In the genomic region with DNA sequence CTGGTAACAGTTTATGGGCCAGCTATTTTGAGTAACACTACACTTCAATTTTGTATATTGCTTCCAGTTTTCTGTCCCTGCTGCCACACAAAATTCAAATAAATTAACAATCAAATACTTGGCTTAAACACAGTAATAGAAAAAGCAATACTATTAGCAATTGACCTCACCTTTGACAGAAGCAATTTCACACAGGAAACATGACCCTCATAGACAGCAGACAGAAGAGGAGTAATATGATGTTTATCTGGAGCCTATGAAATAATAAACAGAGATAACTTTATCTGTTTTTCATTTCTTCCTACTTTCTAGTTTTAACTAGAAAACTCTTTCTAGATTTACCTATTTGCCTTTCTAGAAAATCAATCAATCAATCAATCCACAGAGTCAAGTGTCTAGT, we compare ENCODE assay signal across 24 cellular contexts.
"Had no signal": no experiment of that assay in that cellular context is flagged by ENCODE, and none has a peak within 500 bp of the region (broad histone marks: within the 10 kb centered on the region; RNA-seq: fewer than 3 reads in every experiment).

No MANE protein-coding gene starts in this region.

- H3K9ac ChIP-seq: KMS-11 had no signal

- H3K27ac Mint-ChIP-seq: activated CD4-positive, alpha-beta memory T cell treated with anti-CD3 and anti-CD28 coated beads for 36 hours; activated CD4-positive, alpha-beta T cell treated with anti-CD3 and anti-CD28 coated beads, Interleukin-2, amount 10 ng/mL, durations not matched to agents 7 days and 5 days; activated naive CD8-positive, alpha-beta T cell treated with anti-CD3 and anti-CD28 coated beads, Interleukin-2, amount 50 U/mL, for 24 hours; T-cell had no signal

- H3K4me3 Mint-ChIP-seq: activated CD4-positive, alpha-beta memory T cell treated with anti-CD3 and anti-CD28 coated beads for 36 hours; activated CD4-positive, alpha-beta T cell treated with anti-CD3 and anti-CD28 coated beads, Interleukin-2, amount 10 ng/mL, durations not matched to agents 7 days and 5 days; activated naive CD8-positive, alpha-beta T cell treated with anti-CD3 and anti-CD28 coated beads, Interleukin-2, amount 50 U/mL, for 24 hours; T-cell had no signal

- ATAC-seq: activated naive CD4-positive, alpha-beta T cell treated with anti-CD3 and anti-CD28 coated beads, Interleukin-2, amount 50 U/mL, for 72 hours; activated naive CD8-positive, alpha-beta T cell treated with anti-CD3 and anti-CD28 coated beads, Interleukin-2, amount 50 U/mL, for 24 hours; body of pancreas; Panc1; Right ventricle myocardium inferior; T-cell had no signal

- H3K4me3 ChIP-seq: ascending aorta, body of pancreas, SK-N-MC had no signal

- H3K4me1 ChIP-seq: ascending aorta, body of pancreas had no signal

- H3K27ac ChIP-seq: ascending aorta, body of pancreas, KMS-11, SK-N-MC, VCaP had no signal

- H3K9me3 Mint-ChIP-seq: activated CD4-positive, alpha-beta memory T cell treated with anti-CD3 and anti-CD28 coated beads for 36 hours; activated CD4-positive, alpha-beta T cell treated with anti-CD3 and anti-CD28 coated beads, Interleukin-2, amount 10 ng/mL, durations not matched to agents 7 days and 5 days; activated naive CD4-positive, alpha-beta T cell treated with anti-CD3 and anti-CD28 coated beads, Interleukin-2, amount 50 U/mL, for 72 hours; activated naive CD8-positive, alpha-beta T cell treated with anti-CD3 and anti-CD28 coated beads, Interleukin-2, amount 50 U/mL, for 24 hours; T-cell had no signal

- H3K27me3 ChIP-seq: ascending aorta, body of pancreas had no signal

- DNase-seq: activated CD4-positive, alpha-beta memory T cell treated with anti-CD3 and anti-CD28 coated beads for 36 hours; activated CD4-positive, alpha-beta T cell treated with anti-CD3 and anti-CD28 coated beads, Interleukin-2, amount 10 ng/mL, durations not matched to agents 7 days and 5 days; activated CD4-positive, CD25-positive, alpha-beta regulatory T cell; activated CD8-positive, alpha-beta memory T cell treated with anti-CD3 and anti-CD28 coated beads for 24 hours; activated naive CD8-positive, alpha-beta T cell treated with anti-CD3 and anti-CD28 coated beads, Interleukin-2, amount 50 U/mL, for 24 hours; amniotic stem cell; body of pancreas; NCI-H1092 treated with DMSO at 0.1 percent for 48 hours; NCI-H1417 treated with DMSO at 0.1 percent for 48 hours; NCI-H1694; NCI-H2029; NCI-H510A treated with DMSO at 0.1 percent for 48 hours; NCI-H69; NK-92 treated with Interleukin-12 subunit alpha and Interleukin-12 subunit beta, amount 100 ng/mL, for 24 hours; OCI-M1; RPMI8226; T-cell had no signal

- H3K27me3 Mint-ChIP-seq: activated CD4-positive, alpha-beta memory T cell treated with anti-CD3 and anti-CD28 coated beads for 36 hours; activated CD4-positive, alpha-beta T cell treated with anti-CD3 and anti-CD28 coated beads, Interleukin-2, amount 10 ng/mL, durations not matched to agents 7 days and 5 days; activated naive CD8-positive, alpha-beta T cell treated with anti-CD3 and anti-CD28 coated beads, Interleukin-2, amount 50 U/mL, for 24 hours; T-cell had no signal

- H3K9me3 ChIP-seq: ascending aorta, body of pancreas had no signal
